ENCODE assay signal across 10 cellular contexts in genomic region chr15:69762373-69763148, GRCh38.
DNase-seq lines count a peak whose midpoint lies in the region; ATAC-seq, FAIRE-seq and TF ChIP-seq lines count a peak whose summit lies in the region.
"Had no signal": no experiment of that assay in that cellular context is flagged by ENCODE, and none has a peak within 500 bp of the region (broad histone marks: within the 10 kb centered on the region; RNA-seq: fewer than 3 reads in every experiment).

No MANE protein-coding gene starts in this region.

- no peaks in the 10 kb centered on the region for H3K79me2 ChIP-seq in K562 (ENCODE audit: control insufficient read depth, insufficient read depth, low read length)

- H3K27me3 Mint-ChIP-seq in stimulated activated naive CD8-positive, alpha-beta T cell treated with anti-CD3 and anti-CD28 coated beads, Interleukin-15, amount 100 ng/mL, for 72 hours, result peaks cover 8% of the 10 kb centered on the region
- H3K27me3 Mint-ChIP-seq in type B pancreatic cell, result peaks cover 37% of the 10 kb centered on the region

- H4K20me1 ChIP-seq in K562 (replicated peaks; ENCODE audit: control insufficient read depth, insufficient read depth, low read length), result no peaks in the 10 kb centered on the region

- TF ChIP-seq RAD21 in K562 (CRISPR knock-in tag; conservative IDR thresholded peaks at IDR 0.05 in 1 of 2, IDR thresholded peaks at IDR 0.05 in 1 of 2), result peak in 1 of 2 experiments; percentile 35; a peak in 1 of 4 replicates

- TF ChIP-seq CTCF in K562 (IDR thresholded peaks at IDR 0.05 in 2 of 3, conservative IDR thresholded peaks at IDR 0.05 in 1 of 3; ENCODE audit: insufficient read depth in 2 of 3, low read depth in 1 of 3, low read length in 3 of 3), result peak; percentile 19 to 32 (median 20); a peak in 2 of 6 replicates
- TF ChIP-seq CTCF in type B pancreatic cell (conservative IDR thresholded peaks at IDR 0.05), result peak; percentile 31

- no peak overlapping the region for H3K9ac ChIP-seq in K562 (ENCODE audit: insufficient read depth in 1 of 2, low read depth in 2 of 2, low read length in 2 of 2)

- H3K9me3 ChIP-seq in K562 (replicated peaks; ENCODE audit: control insufficient read depth, insufficient read depth, low read depth, low read length), result no peaks in the 10 kb centered on the region

- no peaks in the 10 kb centered on the region for H3K36me3 Mint-ChIP-seq in type B pancreatic cell

- no peak overlapping the region for H2AFZ ChIP-seq in K562 (ENCODE audit: low read depth, low read length)

- ATAC-seq in stimulated activated naive CD8-positive, alpha-beta T cell treated with anti-CD3 and anti-CD28 coated beads, Interleukin-15, amount 100 ng/mL, for 72 hours, result no peak
- no peak for ATAC-seq in stimulated activated naive CD8-positive, alpha-beta T cell treated with anti-CD3 and anti-CD28 coated beads, Interleukin-15, Interleukin-2, amounts not matched to agents 100 U/mL and 50 U/mL, for 24 hours
- peak; percentile 63; the same call in 2 of the 3 replicates for ATAC-seq in K562

- no peaks in the 10 kb centered on the region for H3K36me3 ChIP-seq in K562 (ENCODE audit: control insufficient read depth, insufficient read depth, low read length)

- POLR2A ChIA-PET in K562 (lab: Yijun Ruan, JAX), result interaction anchor here (0.5 kb wide), 1 partner anchor 18 kb away, joined by 4 read pairs; no protein-coding TSS in a partner anchor

- H3K27ac ChIP-seq in K562 (ENCODE audit: extremely low read depth, low read depth, low read length), result no peak overlapping the region

- no peak for FAIRE-seq in K562 (lab: Jason Lieb, UNC)
- FAIRE-seq: G401.6 had no signal

- H3K27me3 ChIP-seq in K562 (ENCODE audit: control insufficient read depth in 2 of 2, insufficient read depth in 2 of 2, low read length in 2 of 2), result no peaks in the 10 kb centered on the region

- 0% methylated on average over 6 of the region's 6 CpGs for whole genome bisulfite sequencing in K562 (ENCODE audit: insufficient coverage, low coverage, missing lambda C conversion rate)

- DNase-seq in stimulated activated naive CD8-positive, alpha-beta T cell treated with anti-CD3 and anti-CD28 coated beads, Interleukin-15, amount 100 ng/mL, for 72 hours, result no peak
- no peak for DNase-seq in stimulated activated naive CD8-positive, alpha-beta T cell treated with anti-CD3 and anti-CD28 coated beads, Interleukin-15, Interleukin-2, amounts not matched to agents 100 U/mL and 50 U/mL, for 24 hours
- DNase-seq in NCI-H510A (lab: John Stamatoyannopoulos, UW) (peak; percentile 13), K562 (ENCODE audit: extremely low read depth in 1 of 4, low spot score in 3 of 4) (peak in 2 of 4 experiments; percentile 3 to 18), type B pancreatic cell (ENCODE audit: extremely low spot score, unreplicated experiment) (no peak), NCI-H2227 (lab: John Stamatoyannopoulos, UW; ENCODE audit: unreplicated experiment) (no peak), OCI-M2 (lab: John Stamatoyannopoulos, UW; ENCODE audit: unreplicated experiment) (no peak)
- no peak for DNase-seq in stimulated activated CD8-positive, alpha-beta memory T cell treated with anti-CD3 and anti-CD28 coated beads, Interleukin-4, amount 100 ng/mL, for 48 hours

- CTCF ChIA-PET in K562 (lab: Yijun Ruan, JAX; ENCODE audit: low intra/inter-chr PET ratio), result no interaction called here

- TF ChIP-seq EP300 in K562 (IDR thresholded peaks at IDR 0.05; ENCODE audit: low read length), result no peak

- H3K9me1 ChIP-seq in K562 (ENCODE audit: control insufficient read depth, insufficient read depth, low read length), result no peaks in the 10 kb centered on the region

- no peak overlapping the region for H3K4me3 Mint-ChIP-seq in stimulated activated naive CD8-positive, alpha-beta T cell treated with anti-CD3 and anti-CD28 coated beads, Interleukin-15, amount 100 ng/mL, for 72 hours
- no peak overlapping the region for H3K4me3 Mint-ChIP-seq in type B pancreatic cell

- peaks cover 69% of the 10 kb centered on the region for H3K4me1 Mint-ChIP-seq in stimulated activated naive CD8-positive, alpha-beta T cell treated with anti-CD3 and anti-CD28 coated beads, Interleukin-15, amount 100 ng/mL, for 72 hours
- H3K4me1 Mint-ChIP-seq in type B pancreatic cell (ENCODE audit: unreplicated experiment), result peaks cover 11% of the 10 kb centered on the region

- in situ Hi-C loops in K562 (cut with MboI), result no loop called here

- no peak overlapping the region for H3K4me3 ChIP-seq in K562

- peak overlapping the region; percentile 81 to 89 for H3K27ac Mint-ChIP-seq in stimulated activated naive CD8-positive, alpha-beta T cell treated with anti-CD3 and anti-CD28 coated beads, Interleukin-15, amount 100 ng/mL, for 72 hours
- H3K27ac Mint-ChIP-seq in type B pancreatic cell, result no peak overlapping the region
- H3K27ac Mint-ChIP-seq: progenitor cell of endocrine pancreas had no signal

- H3K9me3 Mint-ChIP-seq in stimulated activated naive CD8-positive, alpha-beta T cell treated with anti-CD3 and anti-CD28 coated beads, Interleukin-15, amount 100 ng/mL, for 72 hours, result peaks cover 0 to 13% of the 10 kb centered on the region in 2 donors
- H3K9me3 Mint-ChIP-seq in type B pancreatic cell, result no peaks in the 10 kb centered on the region

- no peak for TF ChIP-seq POLR2A in K562 (conservative IDR thresholded peaks at IDR 0.05)

- H3K4me1 ChIP-seq in K562 (replicated peaks in 1 of 2; ENCODE audit: control insufficient read depth in 2 of 2, insufficient read depth in 2 of 2, low read length in 2 of 2), result no peaks in the 10 kb centered on the region; a peak in 1 of 5 replicates

- BruUV-seq in K562 (replicated peaks; lab: Mats Ljungman, UMichigan), result no TSS peak

- H3K4me2 ChIP-seq in K562 (ENCODE audit: insufficient read depth, low read length), result no peak overlapping the region

- intact Hi-C loops in K562 (cut with micrococcal nuclease), result no loop called here

TF ChIP-seq in K562, 482 proteins besides CTCF, POLR2A, EP300 and RAD21 (continues in another document):
- TF ChIP-seq PHB (CRISPR knock-in tag; IDR thresholded peaks at IDR 0.05) (no peak), HNRNPLL (IDR thresholded peaks at IDR 0.05; ENCODE audit: low read depth, low read length, poor library complexity, severe bottlenecking) (no peak), BHLHE40 (IDR thresholded peaks at IDR 0.05; ENCODE audit: low read length) (no peak), RHOXF2B (CRISPR knock-in tag; conservative IDR thresholded peaks at IDR 0.05) (no peak), ZMIZ1 (IDR thresholded peaks at IDR 0.05; ENCODE audit: low read depth in 2 of 2, low read length in 2 of 2) (no peak), NFYB (IDR thresholded peaks at IDR 0.05; ENCODE audit: extremely low read depth, insufficient read length) (no peak), ZBTB9 (CRISPR knock-in tag; IDR thresholded peaks at IDR 0.05) (no peak), CREB3 (tag; conservative IDR thresholded peaks at IDR 0.05; ENCODE audit: low read depth) (no peak), YBX1 (IDR thresholded peaks at IDR 0.05) (no peak)
